In the genomic region with DNA sequence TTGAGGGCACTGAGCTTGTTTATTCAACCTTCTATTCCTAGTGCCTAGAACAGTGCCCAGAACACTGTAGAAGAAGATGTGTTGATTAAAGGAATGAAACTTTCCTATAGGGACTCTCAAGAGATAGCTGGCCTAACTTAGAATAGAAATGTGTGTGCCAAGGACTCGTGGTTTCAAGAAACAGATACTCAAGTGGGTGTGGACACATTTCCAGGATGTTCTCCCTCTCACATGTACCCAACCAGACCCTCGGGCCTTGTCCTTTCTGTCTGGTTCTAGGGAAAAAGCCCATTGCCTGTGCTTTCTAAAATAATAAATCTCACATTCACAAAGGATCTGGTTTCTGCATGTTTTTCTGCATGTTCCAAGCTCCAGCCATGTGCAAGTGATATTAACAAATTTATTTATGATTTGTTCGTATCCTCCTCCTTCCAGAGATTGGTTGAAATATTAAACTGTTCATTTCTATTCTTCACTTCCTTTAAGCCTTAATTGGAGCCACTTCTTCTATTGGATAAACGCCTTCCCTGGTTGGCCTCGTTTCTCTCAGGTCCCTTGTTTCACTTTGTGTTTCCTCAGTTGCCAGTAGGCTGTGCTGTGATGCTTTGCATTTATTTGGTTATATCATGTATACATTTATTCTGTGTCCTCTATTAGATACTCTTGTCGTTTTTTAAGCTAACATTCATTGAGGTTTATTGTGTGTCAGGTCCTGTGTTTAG, we compare ENCODE assay signal across 9 cellular contexts.
DNase-seq lines count a peak whose midpoint lies in the region; ATAC-seq and TF ChIP-seq lines count a peak whose summit lies in the region.
"Had no signal": no experiment of that assay in that cellular context is flagged by ENCODE, and none has a peak within 500 bp of the region (broad histone marks: within the 10 kb centered on the region; RNA-seq: fewer than 3 reads in every experiment).

No MANE protein-coding gene starts in this region.

- peaks cover 23% of the 10 kb centered on the region for H3K4me1 Mint-ChIP-seq in CD8-positive, alpha-beta T cell (ENCODE audit: low read depth)

- no peak overlapping the region for H3K23ac ChIP-seq in mesendoderm (ENCODE audit: low read length)

- H3K4me3 ChIP-seq in CD8-positive, alpha-beta T cell (ENCODE audit: low read depth, low read length), result no peak overlapping the region
- no peak overlapping the region for H3K4me3 ChIP-seq in mesendoderm (ENCODE audit: low read length)

- no peaks in the 10 kb centered on the region for H3K27me3 ChIP-seq in CD8-positive, alpha-beta T cell (ENCODE audit: insufficient read depth, low read length)
- H3K27me3 ChIP-seq in mesendoderm (ENCODE audit: insufficient read depth, low read length, poor library complexity), result no peaks in the 10 kb centered on the region
- H3K27me3 ChIP-seq: neutrophil had no signal

- no peaks in the 10 kb centered on the region for H3K27me3 Mint-ChIP-seq in CD8-positive, alpha-beta T cell (ENCODE audit: low read depth)

- peak in 3 of 7 experiments; percentile 9 to 43 (median 24) for DNase-seq in CD8-positive, alpha-beta T cell
- DNase-seq in HT-29 (ENCODE audit: low spot score), result peak; percentile 77
- peak; percentile 46 for DNase-seq in SW480 (ENCODE audit: low spot score)
- DNase-seq in effector CD4-positive, alpha-beta T cell, result peak; percentile 20
- peak; percentile 55 for DNase-seq in mesendoderm

- H3K79me2 ChIP-seq in mesendoderm (ENCODE audit: control insufficient read depth, insufficient read depth, low read length), result no peaks in the 10 kb centered on the region

- H3K18ac ChIP-seq in mesendoderm (ENCODE audit: low read length), result no peak overlapping the region

- CTCF ChIA-PET in CD8-positive, alpha-beta T cell (lab: Charles Lee), result interaction anchor here (0.9 to 5.4 kb wide), 15 partner anchors 9 to 334 kb away, joined by 3 to 93 read pairs (median 4); no protein-coding TSS in a partner anchor

- no peak overlapping the region for H3K4me2 ChIP-seq in mesendoderm (ENCODE audit: low read length)

- H3K36me3 Mint-ChIP-seq in CD8-positive, alpha-beta T cell, result no peaks in the 10 kb centered on the region

- no peaks in the 10 kb centered on the region for H3K9me3 ChIP-seq in CD8-positive, alpha-beta T cell (ENCODE audit: low read length)
- H3K9me3 ChIP-seq: neutrophil had no signal

- H3K27ac ChIP-seq in CD8-positive, alpha-beta T cell (ENCODE audit: low read depth, low read length), result no peak overlapping the region
- H3K27ac ChIP-seq in mesendoderm (ENCODE audit: low read depth, low read length), result no peak overlapping the region
- H3K27ac ChIP-seq: neutrophil had no signal

- H2BK120ac ChIP-seq in mesendoderm (ENCODE audit: low read depth, low read length), result no peak overlapping the region

- no peak overlapping the region for H3K56ac ChIP-seq in mesendoderm (ENCODE audit: low read length)

- H2BK15ac ChIP-seq in mesendoderm (replicated peaks; ENCODE audit: low read depth), result no peak overlapping the region

- no peaks in the 10 kb centered on the region for H3K79me1 ChIP-seq in mesendoderm (ENCODE audit: low read length)

- peak; percentile 75 for ATAC-seq in CD8-positive, alpha-beta T cell
- ATAC-seq in HG02678 (IDR thresholded peaks at IDR 0.05; ENCODE audit: unreplicated experiment) (no peak), GM18861 (IDR thresholded peaks at IDR 0.05; ENCODE audit: unreplicated experiment) (no peak), GM21447 (IDR thresholded peaks at IDR 0.05; ENCODE audit: unreplicated experiment) (no peak)

- no peaks in the 10 kb centered on the region for H3K36me3 ChIP-seq in CD8-positive, alpha-beta T cell (ENCODE audit: insufficient read depth, low read length)
- no peaks in the 10 kb centered on the region for H3K36me3 ChIP-seq in mesendoderm (ENCODE audit: control insufficient read depth, insufficient read depth, low read length)
- H3K36me3 ChIP-seq: neutrophil had no signal

- H2BK5ac ChIP-seq in mesendoderm (ENCODE audit: low read length), result no peak overlapping the region

- no peak overlapping the region for H3K4ac ChIP-seq in mesendoderm (ENCODE audit: low read depth, low read length)

- no peak overlapping the region for H3K4me3 Mint-ChIP-seq in CD8-positive, alpha-beta T cell

- POLR2A ChIA-PET in CD8-positive, alpha-beta T cell (lab: Charles Lee), result interaction anchor here (1.1 kb wide), 1 partner anchor 335 kb away, joined by 3 read pairs; no protein-coding TSS in a partner anchor

- H3K27ac Mint-ChIP-seq in CD8-positive, alpha-beta T cell, result no peak overlapping the region

- no peak overlapping the region for H4K5ac ChIP-seq in mesendoderm (ENCODE audit: low read length)

- TF ChIP-seq CTCF in CD8-positive, alpha-beta T cell (IDR thresholded peaks at IDR 0.05), result peak; percentile 58

- no peaks in the 10 kb centered on the region for H3K9me3 Mint-ChIP-seq in CD8-positive, alpha-beta T cell

- no peak overlapping the region for H3K9ac ChIP-seq in mesendoderm (ENCODE audit: low read length)

- H2AK5ac ChIP-seq in mesendoderm (ENCODE audit: low read length), result no peak overlapping the region

- WGBS in mesendoderm (ENCODE audit: extremely low coverage, insufficient coverage, low lambda C conversion rate), result no CpG with 5 or more reads among the region's 6 CpGs

- H3K4me1 ChIP-seq in CD8-positive, alpha-beta T cell (ENCODE audit: insufficient read depth, low read length), result peaks cover 7% of the 10 kb centered on the region
- no peaks in the 10 kb centered on the region for H3K4me1 ChIP-seq in mesendoderm (ENCODE audit: control insufficient read depth, low read depth, low read length)

- H4K8ac ChIP-seq in mesendoderm (ENCODE audit: low read depth, low read length), result no peak overlapping the region

- intact Hi-C loops in CD8-positive, alpha-beta T cell (cut with DNase I, micrococcal nuclease), result loop anchor here (1.0 to 5.0 kb wide), 6 partner anchors 200 to 765 kb away; no protein-coding TSS in a partner anchor
